2 cellular contexts compared by ENCODE assay signal in the genomic region with DNA sequence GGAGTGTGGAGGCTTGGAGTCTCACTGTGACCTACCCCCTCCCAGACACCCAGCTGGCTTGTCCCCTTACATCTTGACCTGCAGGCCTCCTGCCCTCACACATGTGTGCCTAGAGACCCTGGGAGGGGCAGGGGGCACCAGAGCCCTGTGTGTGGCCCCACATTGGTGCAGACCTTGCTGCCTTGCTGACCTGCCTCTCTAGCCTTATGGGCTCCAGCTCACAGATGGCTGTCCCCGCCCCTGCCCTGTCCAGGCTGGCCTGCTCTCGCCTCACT.
TF ChIP-seq lines count a peak whose summit lies in the region.

No MANE protein-coding gene starts in this region.

TF ChIP-seq in K562, 482 proteins besides CTCF, POLR2A, EP300 and RAD21:
- TF ChIP-seq RBFOX2 (IDR thresholded peaks at IDR 0.05; ENCODE audit: low read depth, low read length) (0 out of 2 replicates have a peak, but pooled peaks have one; percentile 27), HDAC2 (IDR thresholded peaks at IDR 0.05) (no peak), SETDB1 (IDR thresholded peaks at IDR 0.05; ENCODE audit: low read length) (no peak), NFATC3 (IDR thresholded peaks at IDR 0.05) (no peak), KDM5B (IDR thresholded peaks at IDR 0.05; ENCODE audit: insufficient replicate concordance, low read depth, low read length) (peak; percentile 38), WHSC1 (IDR thresholded peaks at IDR 0.05; ENCODE audit: low read length) (peak; percentile 22), IRF2 (CRISPR knock-in tag; IDR thresholded peaks at IDR 0.05) (no peak), ZNF644 (tag; IDR thresholded peaks at IDR 0.05; ENCODE audit: low read depth) (no peak), POLR2G (IDR thresholded peaks at IDR 0.05; ENCODE audit: low read depth, low read length) (0 out of 2 replicates have a peak, but pooled peaks have one; percentile 39)

TF ChIP-seq in H1, 55 proteins besides CTCF, POLR2A, EP300 and RAD21:
- TF ChIP-seq, protein P1, sequence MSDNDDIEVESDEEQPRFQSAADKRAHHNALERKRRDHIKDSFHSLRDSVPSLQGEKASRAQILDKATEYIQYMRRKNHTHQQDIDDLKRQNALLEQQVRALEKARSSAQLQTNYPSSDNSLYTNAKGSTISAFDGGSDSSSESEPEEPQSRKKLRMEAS (IDR thresholded peaks at IDR 0.05), result no peak
- TF ChIP-seq SIN3A (conservative IDR thresholded peaks at IDR 0.05 in 1 of 2, IDR thresholded peaks at IDR 0.05 in 1 of 2; ENCODE audit: low read depth in 1 of 2, low read length in 2 of 2) (no peak), SIRT6 (IDR thresholded peaks at IDR 0.05; ENCODE audit: low read length) (no peak), RBBP5 (IDR thresholded peaks at IDR 0.05; ENCODE audit: borderline replicate concordance, low read depth, low read length) (no peak)
